9 cellular contexts compared by ENCODE assay signal in the genomic region with DNA sequence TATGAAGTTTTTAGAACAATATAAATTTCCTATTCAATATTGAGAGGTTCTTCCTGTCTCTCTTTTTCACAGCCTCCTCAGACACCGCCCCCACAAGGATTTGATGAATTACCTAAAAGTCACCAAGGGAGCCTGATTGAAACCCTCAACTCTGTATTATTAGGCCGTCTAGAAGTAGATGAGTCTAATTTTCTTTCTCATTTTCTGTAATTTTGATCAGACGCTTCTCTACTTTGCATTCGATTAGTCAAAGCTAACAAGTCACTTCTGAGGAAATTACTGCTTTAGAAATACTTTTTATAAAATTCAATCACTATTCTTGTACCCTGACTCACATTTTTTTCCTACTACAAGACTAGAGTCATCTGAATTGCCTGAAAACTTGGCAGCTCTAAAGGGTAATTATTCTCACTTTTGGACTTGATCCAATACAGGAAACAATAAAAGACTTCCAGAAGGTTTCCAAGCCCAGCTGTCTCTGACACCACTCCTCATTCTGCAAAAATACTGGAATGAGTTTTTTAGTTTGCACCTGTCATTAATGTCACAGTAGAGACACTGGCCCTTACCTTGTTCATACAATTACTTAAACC.
DNase-seq lines count a peak whose midpoint lies in the region; FAIRE-seq and TF ChIP-seq lines count a peak whose summit lies in the region.
"Had no signal": no experiment of that assay in that cellular context is flagged by ENCODE, and none has a peak within 500 bp of the region (broad histone marks: within the 10 kb centered on the region; RNA-seq: fewer than 3 reads in every experiment).

No MANE protein-coding gene starts in this region.

- DNase-seq in A172 (ENCODE audit: low spot score) (peak; percentile 77), GF-D8 (lab: John Stamatoyannopoulos, UW) (peak; percentile 29), NCI-H748 treated with DMSO at 0.1 percent for 48 hours (lab: John Stamatoyannopoulos, UW) (peak; percentile 6), fibroblast of peridontal ligament (ENCODE audit: extremely low read depth) (peak; percentile 89), D721Med (ENCODE audit: insufficient read length, low spot score) (no peak), frontal cortex (ENCODE audit: low spot score in 2 of 2) (no peak), H7 (no peak), HK-2 (ENCODE audit: unreplicated experiment) (no peak)
- DNase-seq: islet precursor cell had no signal

- TF ChIP-seq CTCF in D721Med (IDR thresholded peaks at IDR 0.05; ENCODE audit: insufficient read depth, missing control alignments), result no peak

- H3K4me3 ChIP-seq in H7 (ENCODE audit: insufficient read depth, low read depth, low read length), result no peak overlapping the region

- H3K27me3 ChIP-seq in H7 (ENCODE audit: control insufficient read depth, insufficient read depth, low read length), result no peaks in the 10 kb centered on the region

- no peaks in the 10 kb centered on the region for H3K36me3 ChIP-seq in H7 (replicated peaks; ENCODE audit: control insufficient read depth, insufficient read depth, low read length)

- FAIRE-seq in D721Med (lab: Jason Lieb, UNC) (no peak), frontal cortex (lab: Jason Lieb, UNC) (no peak)

Comparison
In these comparisons a context has a peak if more than half of its experiments do, and no peak if none do; other contexts are left out.
1. DNase-seq: peak in A172 (single experiment), GF-D8 (single experiment), NCI-H748 treated with DMSO at 0.1 percent for 48 hours (single experiment) and fibroblast of peridontal ligament (single experiment); none in D721Med (single experiment), frontal cortex (0 of 2), H7 (single experiment) and HK-2 (single experiment).